Comparison of ENCODE assay signal across 1 cellular context in the genomic region with DNA sequence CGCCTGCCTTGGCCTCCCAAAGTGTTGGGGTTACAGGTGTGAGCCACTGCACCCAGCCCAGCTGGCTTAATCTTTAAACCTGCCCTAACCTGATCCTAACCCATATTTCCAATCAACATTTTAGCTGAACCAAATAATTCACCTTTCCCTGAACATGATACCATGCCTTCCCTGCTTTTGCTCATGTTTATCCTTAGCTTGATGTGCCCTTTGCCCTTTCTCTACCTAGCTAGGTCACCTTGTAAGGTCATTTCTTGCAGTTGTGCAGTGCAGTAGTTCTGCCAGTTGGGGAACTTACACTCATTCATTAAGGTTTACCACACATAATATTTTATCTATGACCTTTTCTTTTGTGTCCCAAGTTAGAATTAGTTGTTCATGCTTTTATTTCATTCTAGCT.
TF ChIP-seq lines count a peak whose summit lies in the region.

No MANE protein-coding gene starts in this region.

TF ChIP-seq in K562, 482 proteins besides CTCF, POLR2A, EP300 and RAD21 (continued from another document):
- TF ChIP-seq, protein P1, sequence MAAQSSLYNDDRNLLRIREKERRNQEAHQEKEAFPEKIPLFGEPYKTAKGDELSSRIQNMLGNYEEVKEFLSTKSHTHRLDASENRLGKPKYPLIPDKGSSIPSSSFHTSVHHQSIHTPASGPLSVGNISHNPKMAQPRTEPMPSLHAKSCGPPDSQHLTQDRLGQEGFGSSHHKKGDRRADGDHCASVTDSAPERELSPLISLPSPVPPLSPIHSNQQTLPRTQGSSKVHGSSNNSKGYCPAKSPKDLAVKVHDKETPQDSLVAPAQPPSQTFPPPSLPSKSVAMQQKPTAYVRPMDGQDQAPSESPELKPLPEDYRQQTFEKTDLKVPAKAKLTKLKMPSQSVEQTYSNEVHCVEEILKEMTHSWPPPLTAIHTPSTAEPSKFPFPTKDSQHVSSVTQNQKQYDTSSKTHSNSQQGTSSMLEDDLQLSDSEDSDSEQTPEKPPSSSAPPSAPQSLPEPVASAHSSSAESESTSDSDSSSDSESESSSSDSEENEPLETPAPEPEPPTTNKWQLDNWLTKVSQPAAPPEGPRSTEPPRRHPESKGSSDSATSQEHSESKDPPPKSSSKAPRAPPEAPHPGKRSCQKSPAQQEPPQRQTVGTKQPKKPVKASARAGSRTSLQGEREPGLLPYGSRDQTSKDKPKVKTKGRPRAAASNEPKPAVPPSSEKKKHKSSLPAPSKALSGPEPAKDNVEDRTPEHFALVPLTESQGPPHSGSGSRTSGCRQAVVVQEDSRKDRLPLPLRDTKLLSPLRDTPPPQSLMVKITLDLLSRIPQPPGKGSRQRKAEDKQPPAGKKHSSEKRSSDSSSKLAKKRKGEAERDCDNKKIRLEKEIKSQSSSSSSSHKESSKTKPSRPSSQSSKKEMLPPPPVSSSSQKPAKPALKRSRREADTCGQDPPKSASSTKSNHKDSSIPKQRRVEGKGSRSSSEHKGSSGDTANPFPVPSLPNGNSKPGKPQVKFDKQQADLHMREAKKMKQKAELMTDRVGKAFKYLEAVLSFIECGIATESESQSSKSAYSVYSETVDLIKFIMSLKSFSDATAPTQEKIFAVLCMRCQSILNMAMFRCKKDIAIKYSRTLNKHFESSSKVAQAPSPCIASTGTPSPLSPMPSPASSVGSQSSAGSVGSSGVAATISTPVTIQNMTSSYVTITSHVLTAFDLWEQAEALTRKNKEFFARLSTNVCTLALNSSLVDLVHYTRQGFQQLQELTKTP (IDR thresholded peaks at IDR 0.05; ENCODE audit: low read depth in 1 of 2, partially characterized antibody in 2 of 2), result no peak
- TF ChIP-seq EGR1 (conservative IDR thresholded peaks at IDR 0.05), result no peak
- TF ChIP-seq RFX7 (CRISPR knock-in tag; IDR thresholded peaks at IDR 0.05), result no peak
- TF ChIP-seq, protein P2, sequence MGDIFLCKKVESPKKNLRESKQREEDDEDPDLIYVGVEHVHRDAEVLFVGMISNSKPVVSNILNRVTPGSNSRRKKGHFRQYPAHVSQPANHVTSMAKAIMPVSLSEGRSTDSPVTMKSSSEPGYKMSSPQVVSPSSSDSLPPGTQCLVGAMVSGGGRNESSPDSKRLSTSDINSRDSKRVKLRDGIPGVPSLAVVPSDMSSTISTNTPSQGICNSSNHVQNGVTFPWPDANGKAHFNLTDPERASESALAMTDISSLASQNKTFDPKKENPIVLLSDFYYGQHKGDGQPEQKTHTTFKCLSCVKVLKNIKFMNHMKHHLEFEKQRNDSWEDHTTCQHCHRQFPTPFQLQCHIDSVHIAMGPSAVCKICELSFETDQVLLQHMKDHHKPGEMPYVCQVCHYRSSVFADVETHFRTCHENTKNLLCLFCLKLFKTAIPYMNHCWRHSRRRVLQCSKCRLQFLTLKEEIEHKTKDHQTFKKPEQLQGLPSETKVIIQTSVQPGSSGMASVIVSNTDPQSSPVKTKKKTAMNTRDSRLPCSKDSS (IDR thresholded peaks at IDR 0.05; ENCODE audit: low read depth, partially characterized antibody), result no peak
- TF ChIP-seq E2F3 (CRISPR knock-in tag; IDR thresholded peaks at IDR 0.05), result no peak
- TF ChIP-seq NRF1 (conservative IDR thresholded peaks at IDR 0.05 in 1 of 2, IDR thresholded peaks at IDR 0.05 in 1 of 2), result no peak
- TF ChIP-seq, protein P3, sequence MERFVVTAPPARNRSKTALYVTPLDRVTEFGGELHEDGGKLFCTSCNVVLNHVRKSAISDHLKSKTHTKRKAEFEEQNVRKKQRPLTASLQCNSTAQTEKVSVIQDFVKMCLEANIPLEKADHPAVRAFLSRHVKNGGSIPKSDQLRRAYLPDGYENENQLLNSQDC (CRISPR knock-in tag; IDR thresholded peaks at IDR 0.05), result no peak
- TF ChIP-seq ESRRA (IDR thresholded peaks at IDR 0.05; ENCODE audit: borderline replicate concordance, low read depth), result 0 out of 2 replicates have a peak, but pooled peaks have one; percentile 26
- no peak for TF ChIP-seq MTA1 (IDR thresholded peaks at IDR 0.05; ENCODE audit: borderline replicate concordance)
- no peak for TF ChIP-seq HEY1 (CRISPR knock-in tag; IDR thresholded peaks at IDR 0.05; ENCODE audit: borderline replicate concordance)
- no peak for TF ChIP-seq HDAC3 (IDR thresholded peaks at IDR 0.05; ENCODE audit: borderline replicate concordance, partially characterized antibody)
- TF ChIP-seq MCM7 (IDR thresholded peaks at IDR 0.05), result no peak
- peak; percentile 51; the same call in 1 of the 2 replicates for TF ChIP-seq NR2C1 (IDR thresholded peaks at IDR 0.05)
- peak; percentile 48 for TF ChIP-seq NR2C1 (tag; IDR thresholded peaks at IDR 0.05)
- no peak for TF ChIP-seq ZNF695 (CRISPR knock-in tag; IDR thresholded peaks at IDR 0.05)
TF ChIP-seq in K562: peak in this region for 2.
